Comparison of ENCODE assay signal across 1 cellular context in genomic region chr11:112265659-112266409, GRCh38.
TF ChIP-seq lines count a peak whose summit lies in the region.

No MANE protein-coding gene starts in this region.

TF ChIP-seq in K562, 482 proteins besides CTCF, POLR2A, EP300 and RAD21:
- TF ChIP-seq HEY1 (CRISPR knock-in tag; IDR thresholded peaks at IDR 0.05; ENCODE audit: borderline replicate concordance), result no peak
- no peak for TF ChIP-seq TCF7 (IDR thresholded peaks at IDR 0.05; ENCODE audit: borderline replicate concordance)
- no peak for TF ChIP-seq SAFB2 (IDR thresholded peaks at IDR 0.05; ENCODE audit: borderline replicate concordance, low read depth, low read length, severe bottlenecking)
- no peak for TF ChIP-seq ZNF77 (CRISPR knock-in tag; IDR thresholded peaks at IDR 0.05)
- no peak for TF ChIP-seq ZNF121 (CRISPR knock-in tag; conservative IDR thresholded peaks at IDR 0.05)
- TF ChIP-seq TAF15 (IDR thresholded peaks at IDR 0.05; ENCODE audit: low read depth, low read length), result no peak
- TF ChIP-seq PBX2 (CRISPR knock-in tag; IDR thresholded peaks at IDR 0.05; ENCODE audit: low read depth), result no peak
- TF ChIP-seq PBX2 (tag; conservative IDR thresholded peaks at IDR 0.05; ENCODE audit: low read depth), result no peak
- TF ChIP-seq ZNF282 (CRISPR knock-in tag; IDR thresholded peaks at IDR 0.05), result no peak
- TF ChIP-seq SLC30A9 (CRISPR knock-in tag; IDR thresholded peaks at IDR 0.05), result no peak
- TF ChIP-seq SMC3 (conservative IDR thresholded peaks at IDR 0.05; ENCODE audit: insufficient read depth, low read depth, low read length), result no peak
- no peak for TF ChIP-seq CHAMP1 (IDR thresholded peaks at IDR 0.05)
